In the genomic region with DNA sequence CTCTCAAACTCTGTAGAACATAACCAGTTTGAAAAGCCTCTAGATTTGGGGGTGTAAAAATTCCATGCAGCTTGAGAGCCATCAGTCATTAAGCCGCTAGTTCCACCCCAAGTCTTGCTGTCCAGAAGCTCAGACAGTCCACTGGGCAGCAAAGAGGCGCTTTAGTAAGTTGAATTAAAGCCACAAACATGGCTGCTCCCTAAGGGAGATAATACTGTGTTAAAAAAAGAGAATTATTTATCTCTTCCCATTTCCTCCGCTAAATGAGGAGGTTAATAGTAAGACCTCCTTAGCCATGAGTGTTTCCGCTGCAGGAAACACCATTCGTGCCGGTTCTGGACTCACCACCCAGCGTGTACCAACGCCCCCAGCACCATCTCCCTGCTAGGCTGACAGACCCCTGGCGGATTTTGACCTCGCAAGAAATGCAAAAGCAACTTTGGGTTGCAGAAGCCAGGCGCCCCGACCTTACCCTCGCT, we compare ENCODE assay signal across 8 cellular contexts. TPM values are rescaled to one million over a fixed set of nuclear protein-coding genes. Genes with fewer than 3 reads are reported as not detected.
DNase-seq lines count a peak whose midpoint lies in the region; ATAC-seq and TF ChIP-seq lines count a peak whose summit lies in the region.

No MANE protein-coding gene starts in this region.

- H3K9me3 Mint-ChIP-seq in activated B cell treated with CpG ODN at 0.5 μM for 24 hours, result no peaks in the 10 kb centered on the region

- no peaks in the 10 kb centered on the region for H3K27me3 ChIP-seq in ovary

- H3K9me3 ChIP-seq in ovary, result no peaks in the 10 kb centered on the region

- peaks cover 3% of the 10 kb centered on the region for H3K36me3 Mint-ChIP-seq in activated B cell treated with CpG ODN at 0.5 μM for 24 hours (ENCODE audit: low read depth)

- H3K4me3 ChIP-seq in ovary, result peak overlapping the region; percentile 76

- POLR2A ChIA-PET in activated B cell treated with CpG ODN at 0.5 μM for 24 hours (lab: Charles Lee), result interaction anchor here (0.6 to 4.6 kb wide), 6 partner anchors 9 to 230 kb away, joined by 3 to 25 read pairs (median 5); partner anchors contain the start of genes FGFR1OP2, ITPR2, MED21 and STK38L

- DNase-seq in NCI-H1092 treated with DMSO at 0.1 percent for 48 hours (lab: John Stamatoyannopoulos, UW) (peak; percentile 63), NCI-H1092 (lab: John Stamatoyannopoulos, UW) (no peak), activated B cell treated with CpG ODN at 0.5 μM for 24 hours (no peak), foreskin melanocyte (peak; percentile 40), ovary (no peak), kidney glomerular epithelial cell (lab: John Stamatoyannopoulos, UW) (no peak)

- H3K4me3 Mint-ChIP-seq in activated B cell treated with CpG ODN at 0.5 μM for 24 hours, result peak overlapping the region; percentile 91

- H3K27me3 Mint-ChIP-seq in activated B cell treated with CpG ODN at 0.5 μM for 24 hours, result no peaks in the 10 kb centered on the region

- no peak for TF ChIP-seq POLR2A in ovary (IDR thresholded peaks at IDR 0.05)

- 1 to 2% (median 1%) methylated on average over 13 of the region's 13 CpGs for WGBS in ovary, 3 donors

- peak overlapping the region; percentile 87 for H3K27ac Mint-ChIP-seq in activated B cell treated with CpG ODN at 0.5 μM for 24 hours

- H3K4me1 Mint-ChIP-seq in activated B cell treated with CpG ODN at 0.5 μM for 24 hours, result peaks cover 49% of the 10 kb centered on the region

- H3K36me3 ChIP-seq in ovary, result no peaks in the 10 kb centered on the region

- TF ChIP-seq EP300 in ovary (IDR thresholded peaks at IDR 0.05), result no peak

- CTCF ChIA-PET in activated B cell treated with CpG ODN at 0.5 μM for 24 hours (lab: Charles Lee), result interaction anchor here (0.6 to 2.6 kb wide), 8 partner anchors 9 to 292 kb away, joined by 3 to 14 read pairs (median 4); partner anchors contain the start of gene MED21

- peak overlapping the region; percentile 85 to 86 for H3K27ac ChIP-seq in ovary

- intact Hi-C loops in activated B cell treated with CpG ODN at 0.5 μM for 24 hours (cut with micrococcal nuclease), result loop anchor here (1.0 to 10.0 kb wide), 13 partner anchors 9 to 901 kb away; partner anchors contain the start of genes BHLHE41, FGFR1OP2, ITPR2 and MED21
- intact Hi-C loops in ovary (cut with DNase I), result loop anchor here in 3 of 4 donors (5.0 to 10.0 kb wide), 6 partner anchors 76 to 889 kb away; partner anchors contain the start of genes FGFR1OP2 (in 2 of the 3), INTS13 (in 2 of the 3), BHLHE41 (in 1 of the 3) and STK38L (in 1 of the 3)

- TF ChIP-seq CTCF in activated B cell treated with CpG ODN at 0.5 μM for 24 hours (IDR thresholded peaks at IDR 0.05) (no peak), ovary (IDR thresholded peaks at IDR 0.05) (no peak)

- peaks cover 9% of the 10 kb centered on the region for H3K4me1 ChIP-seq in ovary (ENCODE audit: insufficient read depth)

- ATAC-seq in GM19467 (IDR thresholded peaks at IDR 0.05; ENCODE audit: unreplicated experiment) (peak; percentile 24), HG03565 (IDR thresholded peaks at IDR 0.05; ENCODE audit: unreplicated experiment) (peak; percentile 5), activated B cell treated with CpG ODN at 0.5 μM for 24 hours (ENCODE audit: low read depth) (peak; percentile 14)

RNA-seq across cellular contexts. Expression of gene TM7SF3, which starts 0.5 kb away (rescaled TPM):
- total RNA-seq in activated B cell treated with CpG ODN at 0.5 μM for 24 hours (20.7 and 30.5 TPM in 2 replicates), ovary (10 to 100 TPM; 35.2 to 63.8 (median 44.2) TPM)
- polyA plus RNA-seq in ovary, result 100 to 1,000 TPM in 1 of 2 donors, 10 to 100 TPM in 1; 41.5 to 117 TPM

RNA-seq across cellular contexts. Expression of gene MED21, which starts 8.7 kb away (rescaled TPM):
- total RNA-seq in activated B cell treated with CpG ODN at 0.5 μM for 24 hours (48.1 and 50.1 TPM in 2 replicates), ovary (10 to 100 TPM; 31.1 to 77.5 (median 60.1) TPM)
- polyA plus RNA-seq in ovary, result 10 to 100 TPM; 36.5 to 52.8 TPM

Comparison
In these comparisons a context has a peak if more than half of its experiments do, and no peak if none do; other contexts are left out.
1. DNase-seq: peak in NCI-H1092 treated with DMSO at 0.1 percent for 48 hours (single experiment) and foreskin melanocyte (single experiment); none in NCI-H1092 (single experiment), activated B cell treated with CpG ODN at 0.5 μM for 24 hours (single experiment), ovary (0 of 5) and kidney glomerular epithelial cell (single experiment).
2. Peak in every context shown above with its lines, with median percentiles within 50 percentile points of each other: ATAC-seq.